Comparison of ENCODE assay signal across 25 cellular contexts in the genomic region with DNA sequence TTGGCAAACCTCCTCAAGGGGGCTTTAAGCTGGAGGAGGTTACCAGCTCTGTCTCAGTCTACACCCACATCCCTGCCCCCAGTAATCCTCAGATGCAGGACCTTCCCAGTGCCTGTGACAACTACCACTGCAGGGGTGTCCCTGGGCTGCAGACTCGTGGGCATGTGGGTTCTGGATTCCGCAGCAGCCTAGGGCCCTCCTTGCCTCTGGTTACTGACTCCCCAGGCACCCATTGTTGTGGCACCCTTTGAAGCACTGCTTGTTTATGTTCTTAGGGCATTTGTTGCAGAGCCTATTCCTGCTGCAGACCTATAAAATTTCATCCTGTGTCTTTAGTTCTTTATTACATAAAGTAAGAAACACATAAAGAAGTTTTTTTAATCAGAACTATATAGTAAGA. TPM values are rescaled to one million over a fixed set of nuclear protein-coding genes. Genes with fewer than 3 reads are reported as not detected.
"Had no signal": no experiment of that assay in that cellular context is flagged by ENCODE, and none has a peak within 500 bp of the region (broad histone marks: within the 10 kb centered on the region; RNA-seq: fewer than 3 reads in every experiment).

No MANE protein-coding gene starts in this region.

- H3K4me3 ChIP-seq: heart right ventricle, left ventricle myocardium inferior, sigmoid colon, spleen, thyroid gland had no signal

- H3K9me3 ChIP-seq: heart right ventricle, left ventricle myocardium inferior, sigmoid colon, spleen, thyroid gland had no signal

- H3K27me3 Mint-ChIP-seq: activated naive CD4-positive, alpha-beta T cell treated with anti-CD3 and anti-CD28 coated beads, Interleukin-2, amount 10 ng/mL, durations not matched to agents 7 days and 5 days; activated naive CD8-positive, alpha-beta T cell treated with anti-CD3 and anti-CD28 coated beads, Interleukin-2, amount 50 U/mL, for 24 hours; brain had no signal

- H3K27ac Mint-ChIP-seq: activated naive CD8-positive, alpha-beta T cell treated with anti-CD3 and anti-CD28 coated beads, Interleukin-2, amount 50 U/mL, for 24 hours had no signal

- H3K4me3 Mint-ChIP-seq: activated naive CD4-positive, alpha-beta T cell treated with anti-CD3 and anti-CD28 coated beads, Interleukin-2, amount 10 ng/mL, durations not matched to agents 7 days and 5 days; activated naive CD8-positive, alpha-beta T cell treated with anti-CD3 and anti-CD28 coated beads, Interleukin-2, amount 50 U/mL, for 24 hours; brain; natural killer cell had no signal

- DNase-seq: activated CD4-positive, alpha-beta T cell treated with anti-CD3 and anti-CD28 coated beads for 1 hour; activated CD8-positive, alpha-beta memory T cell treated with anti-CD3 and anti-CD28 coated beads for 24 hours; activated CD8-positive, alpha-beta memory T cell treated with anti-CD3 and anti-CD28 coated beads, Interleukin-2, amount 50 U/mL, for 48 hours; activated effector memory CD4-positive, alpha-beta T cell treated with Interleukin-2 at 50 U/mL for 16 hours; activated naive CD4-positive, alpha-beta T cell treated with anti-CD3 and anti-CD28 coated beads, Interleukin-2, amount 10 ng/mL, durations not matched to agents 7 days and 5 days; activated naive CD8-positive, alpha-beta T cell treated with anti-CD3 and anti-CD28 coated beads, Interleukin-2, amount 50 U/mL, for 24 hours; activated T-cell treated with anti-CD3 and anti-CD28 coated beads, Interleukin-2, amount 50 U/mL, for 48 hours; anterior cingulate cortex; caudate nucleus; heart right ventricle; left ventricle myocardium inferior; mesendoderm; natural killer cell; sigmoid colon; spleen; stimulated activated naive CD4-positive, alpha-beta T cell treated with Interleukin-2 at 50 U/mL for 16 hours; T-helper 2 cell; thyroid gland; WERI-Rb-1 had no signal

- H3K27ac ChIP-seq: heart right ventricle, left ventricle myocardium inferior, sigmoid colon, thyroid gland, WERI-Rb-1 had no signal

- H3K4me1 ChIP-seq: sigmoid colon, thyroid gland had no signal

- H3K4me1 Mint-ChIP-seq: activated naive CD4-positive, alpha-beta T cell treated with anti-CD3 and anti-CD28 coated beads, Interleukin-2, amount 10 ng/mL, durations not matched to agents 7 days and 5 days; activated naive CD8-positive, alpha-beta T cell treated with anti-CD3 and anti-CD28 coated beads, Interleukin-2, amount 50 U/mL, for 24 hours had no signal

- H3K9me3 Mint-ChIP-seq: activated naive CD4-positive, alpha-beta T cell treated with anti-CD3 and anti-CD28 coated beads, Interleukin-2, amount 10 ng/mL, durations not matched to agents 7 days and 5 days; activated naive CD8-positive, alpha-beta T cell treated with anti-CD3 and anti-CD28 coated beads, Interleukin-2, amount 50 U/mL, for 24 hours; brain; natural killer cell had no signal

- H3K36me3 ChIP-seq: WERI-Rb-1 had no signal

- H3K27me3 ChIP-seq: heart right ventricle, sigmoid colon, spleen, thyroid gland had no signal

- H3K36me3 Mint-ChIP-seq: natural killer cell had no signal

- ATAC-seq: activated naive CD8-positive, alpha-beta T cell treated with anti-CD3 and anti-CD28 coated beads, Interleukin-2, amount 50 U/mL, for 24 hours; natural killer cell had no signal

RNA-seq across cellular contexts. Expression of a gene that starts 51.1 kb away (rescaled TPM):
- total RNA-seq: epithelial cell of proximal tubule, heart right ventricle, kidney epithelial cell, left ventricle myocardium inferior, natural killer cell, renal cortical epithelial cell, sigmoid colon, spleen, subcutaneous adipose tissue, thyroid gland, urinary bladder had no signal
- polyA plus RNA-seq: sigmoid colon, urinary bladder had no signal
